8 cellular contexts compared by ENCODE assay signal in the genomic region with DNA sequence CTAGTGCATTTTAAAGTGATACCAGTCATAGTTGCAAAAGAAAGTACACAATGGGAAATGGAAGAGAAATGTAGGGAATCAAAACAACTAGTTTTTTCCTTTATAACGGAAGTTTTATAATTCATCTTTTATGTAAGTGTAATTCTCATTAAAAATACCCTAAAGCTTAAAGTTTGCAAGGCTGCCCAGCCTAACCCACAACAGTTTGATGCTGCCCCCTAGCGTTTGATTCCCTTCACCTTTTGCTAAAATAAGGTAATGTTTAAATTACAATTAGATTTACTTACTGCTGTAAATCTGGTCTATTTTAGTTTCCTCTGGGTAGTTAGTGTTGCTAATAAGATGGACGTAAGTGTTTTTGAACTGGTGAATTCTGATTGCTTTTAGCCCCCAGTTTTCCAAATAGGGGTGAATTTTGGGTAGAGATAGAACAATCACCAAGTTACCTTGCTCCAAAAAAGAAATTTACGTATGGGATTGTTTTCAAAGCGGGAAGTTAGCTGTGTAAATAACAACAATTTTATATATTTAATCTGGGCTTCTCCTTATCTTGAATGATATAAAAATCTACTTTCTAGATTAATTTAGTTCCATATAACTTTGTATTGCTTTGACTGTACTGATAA. TPM values are rescaled to one million over a fixed set of nuclear protein-coding genes. Genes with fewer than 3 reads are reported as not detected.
DNase-seq lines count a peak whose midpoint lies in the region; ATAC-seq and TF ChIP-seq lines count a peak whose summit lies in the region.

No MANE protein-coding gene starts in this region.

- DNase-seq in ACHN (peak; percentile 82), GM13977 (ENCODE audit: low spot score) (peak; percentile 48), NCI-H2227 (lab: John Stamatoyannopoulos, UW; ENCODE audit: unreplicated experiment) (peak; percentile 83), coronary artery (ENCODE audit: low spot score) (no peak), midbrain (lab: John Stamatoyannopoulos, UW) (peak; percentile 86)
- DNase-seq in activated CD4-positive, alpha-beta T cell treated with anti-CD3 and anti-CD28 coated beads, Interleukin-2, amount 10 ng/mL, durations not matched to agents 7 days and 5 days: peak; percentile 91
- peak; percentile 58 for DNase-seq in stimulated activated CD8-positive, alpha-beta memory T cell treated with anti-CD3 and anti-CD28 coated beads, Interleukin-4, amount 100 ng/mL, for 24 hours (ENCODE audit: low read depth)

- peaks cover 38% of the 10 kb centered on the region for H3K4me1 Mint-ChIP-seq in activated CD4-positive, alpha-beta T cell treated with anti-CD3 and anti-CD28 coated beads, Interleukin-2, amount 10 ng/mL, durations not matched to agents 7 days and 5 days

- H3K27ac ChIP-seq in coronary artery: no peak overlapping the region

- TF ChIP-seq CTCF in GM13977 (IDR thresholded peaks at IDR 0.05; ENCODE audit: extremely low read depth, insufficient read depth, missing control alignments) (peak; percentile 78), coronary artery (IDR thresholded peaks at IDR 0.05) (peak; percentile 63)

- no peaks in the 10 kb centered on the region for H3K9me3 Mint-ChIP-seq in activated CD4-positive, alpha-beta T cell treated with anti-CD3 and anti-CD28 coated beads, Interleukin-2, amount 10 ng/mL, durations not matched to agents 7 days and 5 days

- POLR2A ChIA-PET in activated CD4-positive, alpha-beta T cell treated with anti-CD3 and anti-CD28 coated beads, Interleukin-2, amount 10 ng/mL, durations not matched to agents 7 days and 5 days (lab: Charles Lee): interaction anchor here (0.7 to 1.1 kb wide), 4 partner anchors 95 to 174 kb away, joined by 3 to 4 read pairs (median 3); no protein-coding TSS in a partner anchor

- CTCF ChIA-PET in activated CD4-positive, alpha-beta T cell treated with anti-CD3 and anti-CD28 coated beads, Interleukin-2, amount 10 ng/mL, durations not matched to agents 7 days and 5 days (lab: Charles Lee): interaction anchor here (0.6 to 2.2 kb wide), 24 partner anchors 9 to 418 kb away, joined by 3 to 16 read pairs (median 4); no protein-coding TSS in a partner anchor

- peak overlapping the region; percentile 99 for H3K27ac Mint-ChIP-seq in activated CD4-positive, alpha-beta T cell treated with anti-CD3 and anti-CD28 coated beads, Interleukin-2, amount 10 ng/mL, durations not matched to agents 7 days and 5 days

- no peak for ATAC-seq in GM18502 (IDR thresholded peaks at IDR 0.05; ENCODE audit: poor library complexity, unreplicated experiment)

- in situ Hi-C loops in ACHN (cut with HindIII; ENCODE audit: low pct_ligation_motif_present, low pct_unique_long_range_greater_than_20kb, low sequenced_read_pairs) (no loop called here), GM13977 (cut with MboI; ENCODE audit: low pct_unique_long_range_greater_than_20kb, low sequenced_read_pairs, unreplicated experiment) (loop anchor here (25.0 kb wide), 3 partner anchors 173 to 402 kb away; a partner anchor contains a TSS)

- H3K4me3 ChIP-seq in coronary artery: peak overlapping the region; percentile 91

- H3K4me3 Mint-ChIP-seq in activated CD4-positive, alpha-beta T cell treated with anti-CD3 and anti-CD28 coated beads, Interleukin-2, amount 10 ng/mL, durations not matched to agents 7 days and 5 days: peak overlapping the region; percentile 97

- peaks cover 2% of the 10 kb centered on the region for H3K27me3 Mint-ChIP-seq in activated CD4-positive, alpha-beta T cell treated with anti-CD3 and anti-CD28 coated beads, Interleukin-2, amount 10 ng/mL, durations not matched to agents 7 days and 5 days

- H3K36me3 Mint-ChIP-seq in activated CD4-positive, alpha-beta T cell treated with anti-CD3 and anti-CD28 coated beads, Interleukin-2, amount 10 ng/mL, durations not matched to agents 7 days and 5 days (ENCODE audit: low read depth): peaks cover 46% of the 10 kb centered on the region

RNA-seq across cellular contexts. Expression of a gene that starts 3.4 kb away (rescaled TPM):
- 10 to 100 TPM; 46.9 to 55.6 TPM for total RNA-seq in activated CD4-positive, alpha-beta T cell treated with anti-CD3 and anti-CD28 coated beads, Interleukin-2, amount 10 ng/mL, durations not matched to agents 7 days and 5 days
